Comparison of ENCODE assay signal across 2 cellular contexts in genomic region chr17:21318856-21319255, GRCh38. TPM values are rescaled to one million over a fixed set of nuclear protein-coding genes. Genes with fewer than 3 reads are reported as not detected.
"Had no signal": no experiment of that assay in that cellular context is flagged by ENCODE, and none has a peak within 500 bp of the region (broad histone marks: within the 10 kb centered on the region; RNA-seq: fewer than 3 reads in every experiment).

No MANE protein-coding gene starts in this region.

RNA-seq across cellular contexts. Expression of gene KCNJ12, which starts 57.3 kb away (rescaled TPM):
- total RNA-seq: mammary epithelial cell; naive thymus-derived CD8-positive, alpha-beta T cell had no signal
